21 cellular contexts compared by ENCODE assay signal in genomic region chr2:143458258-143458954, GRCh38.
"Had no signal": no experiment of that assay in that cellular context is flagged by ENCODE, and none has a peak within 500 bp of the region (broad histone marks: within the 10 kb centered on the region; RNA-seq: fewer than 3 reads in every experiment).

No MANE protein-coding gene starts in this region.

- H3K4me2 ChIP-seq: smooth muscle cell had no signal

- H3K4me3 Mint-ChIP-seq: activated CD4-positive, alpha-beta T cell treated with anti-CD3 and anti-CD28 coated beads, Interleukin-2, amount 10 ng/mL, durations not matched to agents 24 days and 14 days; brain; naive thymus-derived CD4-positive, alpha-beta T cell had no signal

- H3K27ac Mint-ChIP-seq: activated CD4-positive, alpha-beta T cell treated with anti-CD3 and anti-CD28 coated beads, Interleukin-2, amount 10 ng/mL, durations not matched to agents 24 days and 14 days; brain had no signal

- H3K9me3 ChIP-seq: adrenal gland, colonic mucosa, mucosa of descending colon, right atrium auricular region, uterus had no signal

- H3K4me1 ChIP-seq: colonic mucosa, esophagus muscularis mucosa, left ventricle myocardium inferior, right atrium auricular region, tibial nerve, uterus had no signal

- H3K36me3 ChIP-seq: adrenal gland, colonic mucosa, esophagus muscularis mucosa, left ventricle myocardium inferior, right atrium auricular region, uterus had no signal

- H3K27me3 ChIP-seq: adrenal gland, colonic mucosa, esophagus muscularis mucosa, right atrium auricular region, tibial nerve, uterus had no signal

- H3K4me3 ChIP-seq: adrenal gland, colonic mucosa, esophagus muscularis mucosa, left ventricle myocardium inferior, mucosa of descending colon, right atrium auricular region, smooth muscle cell, tibial nerve, uterus had no signal

- H3K4me1 Mint-ChIP-seq: brain had no signal

- H3K27ac ChIP-seq: adrenal gland, colonic mucosa, esophagus muscularis mucosa, left ventricle myocardium inferior, right atrium auricular region, uterus had no signal

- DNase-seq: activated CD4-positive, alpha-beta T cell treated with anti-CD3 and anti-CD28 coated beads, Interleukin-2, amount 10 ng/mL, durations not matched to agents 24 days and 14 days; activated CD4-positive, CD25-positive, alpha-beta regulatory T cell; activated effector memory CD4-positive, alpha-beta T cell treated with Interleukin-2 at 50 U/mL for 16 hours; activated naive CD4-positive, alpha-beta T cell treated with anti-CD3 and anti-CD28 coated beads, Interleukin-2, amount 50 U/mL, for 16 hours; adrenal gland; central memory CD4-positive, alpha-beta T cell; colonic mucosa; hippocampal formation; left ventricle myocardium inferior; mucosa of descending colon; naive thymus-derived CD4-positive, alpha-beta T cell; stimulated activated CD4-positive, alpha-beta T cell treated with anti-CD3 and anti-CD28 coated beads, Interleukin-4, amount 100 ng/mL, for 4 hours; stimulated activated CD8-positive, alpha-beta memory T cell treated with anti-CD3 and anti-CD28 coated beads, Interleukin-4, amount 100 ng/mL, for 48 hours; stimulated activated naive CD4-positive, alpha-beta T cell treated with Interleukin-2 at 50 U/mL for 16 hours; substantia nigra; uterus had no signal

- H3K27me3 Mint-ChIP-seq: activated CD4-positive, alpha-beta T cell treated with anti-CD3 and anti-CD28 coated beads, Interleukin-2, amount 10 ng/mL, durations not matched to agents 24 days and 14 days; brain; naive thymus-derived CD4-positive, alpha-beta T cell had no signal
